8 cellular contexts compared by ENCODE assay signal in genomic region chr20:22305391-22305790, GRCh38.
"Had no signal": no experiment of that assay in that cellular context is flagged by ENCODE, and none has a peak within 500 bp of the region (broad histone marks: within the 10 kb centered on the region; RNA-seq: fewer than 3 reads in every experiment).

No MANE protein-coding gene starts in this region.

- H3K9me3 ChIP-seq: HAP-1 had no signal

- H3K9ac ChIP-seq: GM23248 had no signal

- DNase-seq: GM23248, GOT3, H7, KBM-7 had no signal

- H3K4me1 ChIP-seq: HAP-1 had no signal

- H3K4me3 ChIP-seq: GM23248, HAP-1 had no signal

- ATAC-seq: HCT116, HepG2 had no signal

- H3K36me3 ChIP-seq: HAP-1 had no signal

- H2AFZ ChIP-seq: GM23248 had no signal

- H3K27ac ChIP-seq: GM23248, HL-60 had no signal
